In the genomic region with DNA sequence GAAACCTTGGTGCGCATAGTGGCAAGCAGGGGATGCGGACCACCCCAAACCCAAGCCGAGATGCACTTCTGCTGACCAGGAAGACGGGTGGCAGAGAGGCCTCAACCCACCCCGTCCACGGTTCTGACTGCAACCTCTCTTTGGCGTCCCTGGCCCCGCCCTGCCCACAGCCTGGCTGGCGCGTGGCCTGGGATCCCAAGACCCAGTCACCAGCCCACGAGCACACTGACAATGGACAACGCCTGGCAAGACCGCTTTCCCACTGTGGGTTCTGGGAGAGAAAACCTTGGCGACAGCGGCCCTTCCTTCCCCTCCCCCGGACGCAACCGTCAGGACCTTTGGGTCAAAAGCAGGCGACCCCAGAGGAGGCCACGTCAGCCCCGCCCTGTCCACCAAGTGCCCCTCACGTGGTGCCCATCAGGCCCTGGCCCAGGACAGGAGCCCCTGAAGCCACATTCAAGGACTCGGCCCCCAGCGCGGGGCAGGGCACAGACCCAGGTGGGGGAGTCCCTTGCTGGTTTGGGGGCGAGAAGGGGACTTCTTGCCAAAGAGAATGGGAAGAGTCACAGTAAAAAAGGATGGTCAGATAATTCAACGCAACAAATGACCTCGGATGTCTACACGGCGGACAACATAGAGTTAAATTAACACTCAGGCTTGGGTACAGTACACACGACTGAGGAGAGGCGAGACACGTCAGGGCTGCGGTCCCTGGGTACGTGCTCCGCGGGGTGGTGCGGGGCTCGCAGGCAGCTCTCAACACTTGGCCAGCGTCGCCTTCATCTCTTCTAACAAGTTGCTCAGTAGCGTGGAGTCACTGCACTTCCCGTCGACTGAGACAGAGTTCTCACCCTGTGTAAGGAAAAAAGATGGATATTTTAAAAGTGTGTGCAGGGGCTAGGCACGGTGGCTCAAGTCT, we compare ENCODE assay signal across 2 cellular contexts.
TF ChIP-seq lines count a peak whose summit lies in the region.

No MANE protein-coding gene starts in this region.

TF ChIP-seq in IMR-90, 13 proteins besides CTCF, POLR2A, EP300 and RAD21:
- TF ChIP-seq USF2 (IDR thresholded peaks at IDR 0.05; ENCODE audit: low read depth, low read length) (no peak), BHLHE40 (IDR thresholded peaks at IDR 0.05; ENCODE audit: low read depth, low read length) (no peak), MAFK (IDR thresholded peaks at IDR 0.05; ENCODE audit: low read depth, low read length) (no peak), SMC3 (IDR thresholded peaks at IDR 0.05; ENCODE audit: low read depth, low read length) (no peak), CHD1 (IDR thresholded peaks at IDR 0.05; ENCODE audit: low read depth, low read length) (no peak), MAZ (IDR thresholded peaks at IDR 0.05; ENCODE audit: borderline replicate concordance, low read depth, low read length) (no peak), MXI1 (IDR thresholded peaks at IDR 0.05; ENCODE audit: borderline replicate concordance, low read depth, low read length) (no peak), FOS (IDR thresholded peaks at IDR 0.05; ENCODE audit: low read depth, low read length) (no peak), ELK1 (IDR thresholded peaks at IDR 0.05; ENCODE audit: borderline replicate concordance, low read depth, low read length) (no peak), RFX5 (IDR thresholded peaks at IDR 0.05; ENCODE audit: low read depth, low read length) (no peak), CEBPB (IDR thresholded peaks at IDR 0.05; ENCODE audit: low read depth, low read length) (no peak), NFE2L2 (IDR thresholded peaks at IDR 0.05; ENCODE audit: low read depth, low read length) (no peak)

TF ChIP-seq in GM12878, 131 proteins besides CTCF, POLR2A, EP300 and RAD21:
- TF ChIP-seq NKRF (conservative IDR thresholded peaks at IDR 0.05), result no peak
- TF ChIP-seq SPI1 (IDR thresholded peaks at IDR 0.05; ENCODE audit: borderline replicate concordance, insufficient read depth, low read depth, low read length), result no peak
- TF ChIP-seq MYB (IDR thresholded peaks at IDR 0.05; ENCODE audit: borderline replicate concordance, low read depth, low read length), result no peak
- no peak for TF ChIP-seq NR2F1 (conservative IDR thresholded peaks at IDR 0.05)
- no peak for TF ChIP-seq POLR2AphosphoS5 (IDR thresholded peaks at IDR 0.05; ENCODE audit: low read length)
- no peak for TF ChIP-seq USF1 (IDR thresholded peaks at IDR 0.05; ENCODE audit: borderline replicate concordance, extremely low read length, insufficient read depth, low read depth, low read length)
- TF ChIP-seq NR2C2 (IDR thresholded peaks at IDR 0.05; ENCODE audit: borderline replicate concordance, control insufficient read depth, insufficient read length, low read depth), result no peak
- no peak for TF ChIP-seq ZNF622 (IDR thresholded peaks at IDR 0.05)
- TF ChIP-seq, protein P1, sequence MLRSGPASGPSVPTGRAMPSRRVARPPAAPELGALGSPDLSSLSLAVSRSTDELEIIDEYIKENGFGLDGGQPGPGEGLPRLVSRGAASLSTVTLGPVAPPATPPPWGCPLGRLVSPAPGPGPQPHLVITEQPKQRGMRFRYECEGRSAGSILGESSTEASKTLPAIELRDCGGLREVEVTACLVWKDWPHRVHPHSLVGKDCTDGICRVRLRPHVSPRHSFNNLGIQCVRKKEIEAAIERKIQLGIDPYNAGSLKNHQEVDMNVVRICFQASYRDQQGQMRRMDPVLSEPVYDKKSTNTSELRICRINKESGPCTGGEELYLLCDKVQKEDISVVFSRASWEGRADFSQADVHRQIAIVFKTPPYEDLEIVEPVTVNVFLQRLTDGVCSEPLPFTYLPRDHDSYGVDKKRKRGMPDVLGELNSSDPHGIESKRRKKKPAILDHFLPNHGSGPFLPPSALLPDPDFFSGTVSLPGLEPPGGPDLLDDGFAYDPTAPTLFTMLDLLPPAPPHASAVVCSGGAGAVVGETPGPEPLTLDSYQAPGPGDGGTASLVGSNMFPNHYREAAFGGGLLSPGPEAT (IDR thresholded peaks at IDR 0.05; ENCODE audit: low read depth), result no peak
- TF ChIP-seq BCL3 (IDR thresholded peaks at IDR 0.05; ENCODE audit: borderline replicate concordance, insufficient read depth, low read depth, low read length, poor library complexity, severe bottlenecking), result no peak
- no peak for TF ChIP-seq RAD51 (IDR thresholded peaks at IDR 0.05)
- TF ChIP-seq SMARCA5 (IDR thresholded peaks at IDR 0.05), result no peak
TF ChIP-seq in GM12878: peak in this region for 0.
